Comparison of ENCODE assay signal across 8 cellular contexts in the genomic region with DNA sequence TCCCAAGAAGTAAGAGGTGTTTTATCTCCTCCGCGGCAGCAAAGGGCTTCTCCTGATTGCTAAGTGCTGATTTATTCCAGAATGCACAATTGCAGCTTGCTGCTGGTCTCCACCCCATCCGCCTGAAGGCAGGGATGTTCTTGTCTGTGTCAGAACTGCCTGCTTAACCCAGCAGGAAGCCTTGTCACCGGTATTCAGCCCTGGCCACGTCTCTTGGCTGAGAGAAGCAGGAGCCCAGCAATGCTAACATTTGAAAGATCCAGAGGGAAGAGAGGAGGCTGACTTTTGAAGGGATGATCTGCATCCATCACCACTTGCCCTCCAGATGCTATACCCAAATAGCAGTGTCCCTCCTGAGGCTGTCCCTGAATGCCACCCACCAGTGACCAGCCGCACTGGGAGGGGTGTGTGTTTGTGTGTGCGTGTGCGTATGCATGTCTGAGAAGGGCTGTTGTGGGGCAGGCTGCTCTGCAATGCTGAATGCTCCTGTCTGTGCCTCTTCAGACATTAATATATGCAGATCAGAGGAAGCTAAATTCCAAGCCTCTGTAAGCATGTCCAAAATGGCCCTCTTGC. TPM values are rescaled to one million over a fixed set of nuclear protein-coding genes. Genes with fewer than 3 reads are reported as not detected.
DNase-seq lines count a peak whose midpoint lies in the region; ATAC-seq and TF ChIP-seq lines count a peak whose summit lies in the region.

No MANE protein-coding gene starts in this region.

- H3K4me3 ChIP-seq in mononuclear cell (ENCODE audit: low read length) (peak overlapping the region; percentile 20), ovary (no peak overlapping the region)

- H3K27ac Mint-ChIP-seq in MCF 10A (ENCODE audit: low read depth, unreplicated experiment), result peak overlapping the region; percentile 73

- H3K27me3 ChIP-seq in mononuclear cell (ENCODE audit: insufficient read depth, low read length), result peaks cover 3% of the 10 kb centered on the region
- H3K27me3 ChIP-seq in ovary, result no peaks in the 10 kb centered on the region

- H3K4me1 Mint-ChIP-seq in MCF 10A (ENCODE audit: insufficient read depth, unreplicated experiment), result peaks cover 32% of the 10 kb centered on the region

- no peak for TF ChIP-seq EP300 in ovary (IDR thresholded peaks at IDR 0.05)

- POLR2A ChIA-PET in MCF 10A (lab: Yijun Ruan, JAX), result interaction anchor here (0.7 to 2.5 kb wide), 6 partner anchors 9 to 747 kb away, joined by 3 to 6 read pairs (median 4); no protein-coding TSS in a partner anchor

- CTCF ChIA-PET in MCF 10A (lab: Yijun Ruan, JAX), result interaction anchor here (0.6 to 5.3 kb wide), 3 partner anchors 28 to 250 kb away, joined by 4 to 32 read pairs (median 4); no protein-coding TSS in a partner anchor

- no peak overlapping the region for H3K27ac ChIP-seq in ovary

- DNase-seq in A172 (ENCODE audit: low spot score) (peak; percentile 19), NCI-H345 (lab: John Stamatoyannopoulos, UW) (peak; percentile 81), MCF 10A (ENCODE audit: unreplicated experiment) (peak; percentile 74), ovary (no peak), inferior parietal cortex (ENCODE audit: extremely low spot score) (no peak), SKM-1 treated with dmso at 0.1 percent for 144 hours (lab: John Stamatoyannopoulos, UW; ENCODE audit: unreplicated experiment) (no peak)

- peaks cover 71% of the 10 kb centered on the region for H3K4me1 ChIP-seq in mononuclear cell (ENCODE audit: insufficient read depth, low read length)
- H3K4me1 ChIP-seq in ovary (ENCODE audit: insufficient read depth), result peaks cover 5% of the 10 kb centered on the region

- no peak for TF ChIP-seq POLR2A in ovary (IDR thresholded peaks at IDR 0.05)

- intact Hi-C loops in MCF 10A (cut with micrococcal nuclease), result no loop called here
- intact Hi-C loops in ovary (cut with DNase I), result no loop called here

- no peaks in the 10 kb centered on the region for H3K36me3 Mint-ChIP-seq in MCF 10A (ENCODE audit: insufficient read depth, unreplicated experiment)

- H3K27me3 Mint-ChIP-seq in MCF 10A (ENCODE audit: insufficient read depth, unreplicated experiment), result no peaks in the 10 kb centered on the region

- BruUV-seq in MCF 10A (replicated peaks; lab: Mats Ljungman, UMichigan), result no TSS peak

- no peaks in the 10 kb centered on the region for H3K9me3 Mint-ChIP-seq in MCF 10A (ENCODE audit: unreplicated experiment)

- 70 to 75% (median 74%) methylated on average over 8 of the region's 8 CpGs for WGBS in ovary, 3 donors

- H3K4me3 Mint-ChIP-seq in MCF 10A (ENCODE audit: unreplicated experiment), result peak overlapping the region; percentile 69

- TF ChIP-seq CTCF in MCF 10A (IDR thresholded peaks at IDR 0.05; ENCODE audit: unreplicated experiment) (no peak), ovary (IDR thresholded peaks at IDR 0.05) (no peak)

- no peaks in the 10 kb centered on the region for H3K36me3 ChIP-seq in ovary

- ATAC-seq in HG03521 (IDR thresholded peaks at IDR 0.05; ENCODE audit: unreplicated experiment), result no peak

- H3K9me3 ChIP-seq in mononuclear cell (ENCODE audit: low read depth, low read length), result no peaks in the 10 kb centered on the region
- no peaks in the 10 kb centered on the region for H3K9me3 ChIP-seq in ovary

RNA-seq across cellular contexts. Expression of gene SCML4, which starts 4.0 kb away (rescaled TPM):
- total RNA-seq in A172 (2014; rRNA removed; shearing (Covaris generic)), result not detected in 2 replicates
- total RNA-seq in MCF 10A (2022) (not detected in 2 replicates), mononuclear cell (28.5 TPM), ovary (under 1 TPM in 4 of 7 donors, not detected in 3; 0.18 to 0.65 (median 0.36) TPM)
- polyA plus RNA-seq in ovary, result 1 to 10 TPM in 1 of 2 donors, under 1 TPM in 1; 0.13 to 1.1 TPM

Comparison
In these comparisons a context has a peak if more than half of its experiments do, and no peak if none do; other contexts are left out.
1. DNase-seq: peak in A172 (single experiment), NCI-H345 (single experiment) and MCF 10A (single experiment); none in ovary (0 of 5), inferior parietal cortex (single experiment) and SKM-1 treated with dmso at 0.1 percent for 144 hours (single experiment).
2. RNA of gene SCML4, which starts 4.0 kb away (total RNA-seq): 28.5 TPM in mononuclear cell (single experiment); 0.18 to 0.65 TPM in ovary, not detected in A172 and not detected in MCF 10A; every median in the first group is over 10 times any median in the second.